8 cellular contexts compared by ENCODE assay signal in genomic region chr22:37043828-37044538, GRCh38. TPM values are rescaled to one million over a fixed set of nuclear protein-coding genes. Genes with fewer than 3 reads are reported as not detected.
DNase-seq lines count a peak whose midpoint lies in the region; ATAC-seq and TF ChIP-seq lines count a peak whose summit lies in the region.

No MANE protein-coding gene starts in this region.

- H3K27ac ChIP-seq in Peyer's patch (peak overlapping the region in 3 of 4 donors; percentile 64 to 85 (median 82)), adrenal gland (no peak overlapping the region), coronary artery (no peak overlapping the region)

- TF ChIP-seq POLR2A in Peyer's patch (IDR thresholded peaks at IDR 0.05) (peak in 1 of 2 donors; percentile 29), adrenal gland (IDR thresholded peaks at IDR 0.05) (no peak)

- peaks cover 0 to 24% (median 0%) of the 10 kb centered on the region in 4 donors for H3K4me1 ChIP-seq in Peyer's patch
- H3K4me1 ChIP-seq in adrenal gland (replicated peaks in 1 of 2): peaks cover 0 to 4% of the 10 kb centered on the region in 2 donors

- intact Hi-C loops in adrenal gland (cut with DNase I): loop anchor here in 1 of 2 donors (10.0 kb wide), 1 partner anchor 169 kb away; no protein-coding TSS in a partner anchor

- peaks cover 24% of the 10 kb centered on the region for H3K27me3 Mint-ChIP-seq in stimulated activated memory B cell treated with anti-CD40 and anti-IgM and Interleukin-4, amounts not matched to agents 10 μg/mL and 1 μg/mL and 100 μg/mL, for 72 hours

- TF ChIP-seq CTCF in Peyer's patch (IDR thresholded peaks at IDR 0.05): peak; percentile 26 to 93 (median 80)
- TF ChIP-seq CTCF in adrenal gland (IDR thresholded peaks at IDR 0.05): peak; percentile 63 to 77 (median 66)
- no peak for TF ChIP-seq CTCF in coronary artery (IDR thresholded peaks at IDR 0.05)

- 38 to 55% (median 41%) methylated on average over 11 to 17 of the region's 17 CpGs for WGBS in adrenal gland, 4 donors

- H3K4me1 Mint-ChIP-seq in stimulated activated memory B cell treated with anti-CD40 and anti-IgM and Interleukin-4, amounts not matched to agents 10 μg/mL and 1 μg/mL and 100 μg/mL, for 72 hours: peaks cover 17% of the 10 kb centered on the region

- H3K4me3 ChIP-seq in Peyer's patch (no peak overlapping the region), adrenal gland (no peak overlapping the region), coronary artery (no peak overlapping the region)

- H3K27me3 ChIP-seq in Peyer's patch: no peaks in the 10 kb centered on the region
- H3K27me3 ChIP-seq in adrenal gland: no peaks in the 10 kb centered on the region

- H3K9me3 Mint-ChIP-seq in stimulated activated memory B cell treated with anti-CD40 and anti-IgM and Interleukin-4, amounts not matched to agents 10 μg/mL and 1 μg/mL and 100 μg/mL, for 72 hours: no peaks in the 10 kb centered on the region

- H3K36me3 Mint-ChIP-seq in stimulated activated memory B cell treated with anti-CD40 and anti-IgM and Interleukin-4, amounts not matched to agents 10 μg/mL and 1 μg/mL and 100 μg/mL, for 72 hours: no peaks in the 10 kb centered on the region

- ATAC-seq in HG03108 (IDR thresholded peaks at IDR 0.05; ENCODE audit: unreplicated experiment) (peak; percentile 52), HG02623 (IDR thresholded peaks at IDR 0.05; ENCODE audit: unreplicated experiment) (no peak)
- peak; percentile 93 for ATAC-seq in stimulated activated memory B cell treated with anti-CD40 and anti-IgM and Interleukin-4, amounts not matched to agents 10 μg/mL and 1 μg/mL and 100 μg/mL, for 72 hours

- no peaks in the 10 kb centered on the region for H3K9me3 ChIP-seq in Peyer's patch
- no peaks in the 10 kb centered on the region for H3K9me3 ChIP-seq in adrenal gland (replicated peaks in 1 of 3)

- H3K36me3 ChIP-seq in Peyer's patch (no peaks in the 10 kb centered on the region), adrenal gland (replicated peaks in 1 of 2) (no peaks in the 10 kb centered on the region)

- H3K27ac Mint-ChIP-seq in stimulated activated memory B cell treated with anti-CD40 and anti-IgM and Interleukin-4, amounts not matched to agents 10 μg/mL and 1 μg/mL and 100 μg/mL, for 72 hours: no peak overlapping the region

- no peak overlapping the region for H3K4me3 Mint-ChIP-seq in stimulated activated memory B cell treated with anti-CD40 and anti-IgM and Interleukin-4, amounts not matched to agents 10 μg/mL and 1 μg/mL and 100 μg/mL, for 72 hours

- peak; percentile 75 for DNase-seq in ELF-1 (ENCODE audit: low read depth, low spot score)
- DNase-seq in Peyer's patch: peak; percentile 65 to 91 (median 90)
- peak; percentile 74 to 87 (median 81) for DNase-seq in adrenal gland
- DNase-seq in kidney glomerular epithelial cell (lab: John Stamatoyannopoulos, UW): peak; percentile 31
- DNase-seq in coronary artery (ENCODE audit: low spot score): no peak

RNA-seq across cellular contexts. Expression of gene KCTD17, which starts 7.6 kb away (rescaled TPM):
- total RNA-seq in Peyer's patch (10 to 100 TPM in 3 of 4 donors, 1 to 10 TPM in 1; 9.5 to 30.5 (median 13.5) TPM), adrenal gland (10 to 100 TPM; 17.0 to 40.1 (median 29.5) TPM)
- 10 to 100 TPM; 11.3 to 71.5 (median 24.8) TPM for polyA plus RNA-seq in adrenal gland

RNA-seq across cellular contexts. Expression of gene MPST, which starts 24.4 kb away (rescaled TPM):
- total RNA-seq in Peyer's patch (100 to 1,000 TPM; 128 to 498 (median 394) TPM), adrenal gland (100 to 1,000 TPM in 5 of 8 donors, 10 to 100 TPM in 3; 57.3 to 332 (median 150) TPM)
- 100 to 1,000 TPM in 2 of 3 donors, 1 to 10 TPM in 1; 7.9 to 161 (median 136) TPM for polyA plus RNA-seq in adrenal gland

RNA-seq across cellular contexts. Expression of gene TST, which starts 24.7 kb away (rescaled TPM):
- total RNA-seq in Peyer's patch (100 to 1,000 TPM in 3 of 4 donors, 10 to 100 TPM in 1; 93.3 to 485 (median 249) TPM), adrenal gland (100 to 1,000 TPM; 142 to 484 (median 209) TPM)
- 100 to 1,000 TPM in 1 of 3 donors, 10 to 100 TPM in 2; 49.7 to 207 (median 67.2) TPM for polyA plus RNA-seq in adrenal gland

Comparison
In these comparisons a context has a peak if more than half of its experiments do, and no peak if none do; other contexts are left out.
1. H3K27ac ChIP-seq: peak in Peyer's patch (3 of 4); none in adrenal gland (0 of 5) and coronary artery (0 of 2).